Comparison of ENCODE assay signal across 13 cellular contexts in genomic region chr20:11686195-11686594, GRCh38.
A peak's percentile ranks its signal among the peaks of the same experiment; 100 is the strongest.
DNase-seq lines count a peak whose midpoint lies in the region; ATAC-seq and TF ChIP-seq lines count a peak whose summit lies in the region.
"Had no signal": no experiment of that assay in that cellular context is flagged by ENCODE, and none has a peak within 500 bp of the region (broad histone marks: within the 10 kb centered on the region; RNA-seq: fewer than 3 reads in every experiment).

No MANE protein-coding gene starts in this region.

- H3K4me3 ChIP-seq in HUES64 (ENCODE audit: low read length) (peak overlapping the region; percentile 60), dorsolateral prefrontal cortex (peak overlapping the region in 27 of 59 donors; percentile 46 to 75 (median 64)), MG63 (no peak overlapping the region)
- H3K4me3 ChIP-seq: PC-9 had no signal

- H3K36me3 Mint-ChIP-seq in Calu3 (ENCODE audit: insufficient read depth, unreplicated experiment) (peaks cover 5% of the 10 kb centered on the region), nephron progenitor cell (ENCODE audit: low read depth) (no peaks in the 10 kb centered on the region)
- no peaks in the 10 kb centered on the region for H3K36me3 Mint-ChIP-seq in natural killer cell treated with Interleukin-12 subunit alpha and Interleukin-12 subunit beta and Interleukin-15 and Interleukin-18, amount 100 ng/mL, for 72 hours
- H3K36me3 Mint-ChIP-seq: CD8-positive, alpha-beta T cell had no signal

- intact Hi-C loops in Calu3 (cut with micrococcal nuclease; ENCODE audit: unreplicated experiment), result loop anchor here (5.0 kb wide), 1 partner anchor 206 kb away; no protein-coding TSS in a partner anchor
- intact Hi-C loops in dorsolateral prefrontal cortex (cut with DNase I), result no loop called here

- H3K9ac ChIP-seq in HUES64 (ENCODE audit: low read depth, low read length), result no peak overlapping the region

- 45% methylated on average over 4 of the region's 4 CpGs for WGBS in HUES64

- H3K9me3 ChIP-seq in HUES64 (ENCODE audit: insufficient read depth, low read depth, low read length) (no peaks in the 10 kb centered on the region), MG63 (no peaks in the 10 kb centered on the region)

- no peak for DNase-seq in Calu3
- DNase-seq in dorsolateral prefrontal cortex, result no peak
- no peak for DNase-seq in nephron progenitor cell
- DNase-seq in natural killer cell treated with Interleukin-12 subunit alpha and Interleukin-12 subunit beta and Interleukin-15 and Interleukin-18, amount 100 ng/mL, for 72 hours (ENCODE audit: low spot score), result no peak
- DNase-seq in erythroblast (lab: John Stamatoyannopoulos, UW), result no peak
- DNase-seq in MG63, result no peak
- DNase-seq: CD8-positive, alpha-beta T cell; NCI-H146; NCI-H345; PC-9 had no signal

- peak overlapping the region; percentile 69 for H3K4me3 Mint-ChIP-seq in Calu3 (ENCODE audit: low read depth, unreplicated experiment)
- H3K4me3 Mint-ChIP-seq in nephron progenitor cell, result peak overlapping the region; percentile 75
- H3K4me3 Mint-ChIP-seq in natural killer cell treated with Interleukin-12 subunit alpha and Interleukin-12 subunit beta and Interleukin-15 and Interleukin-18, amount 100 ng/mL, for 72 hours, result no peak overlapping the region
- H3K4me3 Mint-ChIP-seq: B cell; CD8-positive, alpha-beta T cell had no signal

- H3K9me3 Mint-ChIP-seq in Calu3 (ENCODE audit: low read depth, unreplicated experiment) (no peaks in the 10 kb centered on the region), nephron progenitor cell (peaks cover 10% of the 10 kb centered on the region)
- H3K9me3 Mint-ChIP-seq in natural killer cell treated with Interleukin-12 subunit alpha and Interleukin-12 subunit beta and Interleukin-15 and Interleukin-18, amount 100 ng/mL, for 72 hours, result peaks cover 7% of the 10 kb centered on the region

- CTCF ChIA-PET in Calu3 (lab: Charles Lee), result interaction anchor here (0.6 kb wide), 1 partner anchor 68 kb away, joined by 3 read pairs; no protein-coding TSS in a partner anchor

- peak overlapping the region; percentile 81 for H3K27ac Mint-ChIP-seq in Calu3 (ENCODE audit: unreplicated experiment)
- H3K27ac Mint-ChIP-seq in nephron progenitor cell, result peak overlapping the region; percentile 59
- no peak overlapping the region for H3K27ac Mint-ChIP-seq in natural killer cell treated with Interleukin-12 subunit alpha and Interleukin-12 subunit beta and Interleukin-15 and Interleukin-18, amount 100 ng/mL, for 72 hours
- H3K27ac Mint-ChIP-seq: B cell; CD8-positive, alpha-beta T cell had no signal

- BruUV-seq in Calu3 (replicated peaks; lab: Mats Ljungman, UMichigan), result no TSS peak

- H3K4me1 Mint-ChIP-seq in Calu3 (ENCODE audit: low read depth, unreplicated experiment), result peaks cover 26% of the 10 kb centered on the region
- peaks cover 50% of the 10 kb centered on the region for H3K4me1 Mint-ChIP-seq in nephron progenitor cell
- H3K4me1 Mint-ChIP-seq in natural killer cell treated with Interleukin-12 subunit alpha and Interleukin-12 subunit beta and Interleukin-15 and Interleukin-18, amount 100 ng/mL, for 72 hours (ENCODE audit: low read depth in 2 of 2), result no peaks in the 10 kb centered on the region
- H3K4me1 Mint-ChIP-seq: B cell had no signal

- H3K4me1 ChIP-seq in HUES64 (ENCODE audit: insufficient read depth, low read length), result peaks cover 10% of the 10 kb centered on the region

- peaks cover 33% of the 10 kb centered on the region for H3K27me3 ChIP-seq in HUES64 (ENCODE audit: insufficient read depth, low read length)
- H3K27me3 ChIP-seq in dorsolateral prefrontal cortex, result no peaks in the 10 kb centered on the region
- no peaks in the 10 kb centered on the region for H3K27me3 ChIP-seq in MG63

- H3K36me3 ChIP-seq in HUES64 (ENCODE audit: insufficient read depth, low read length), result no peaks in the 10 kb centered on the region
- H3K36me3 ChIP-seq in MG63, result no peaks in the 10 kb centered on the region

- no peaks in the 10 kb centered on the region for H3K27me3 Mint-ChIP-seq in Calu3 (ENCODE audit: unreplicated experiment)
- H3K27me3 Mint-ChIP-seq in nephron progenitor cell (ENCODE audit: low read depth, poor library complexity), result peaks cover 6% of the 10 kb centered on the region
- H3K27me3 Mint-ChIP-seq in natural killer cell treated with Interleukin-12 subunit alpha and Interleukin-12 subunit beta and Interleukin-15 and Interleukin-18, amount 100 ng/mL, for 72 hours, result no peaks in the 10 kb centered on the region
- H3K27me3 Mint-ChIP-seq: B cell had no signal

- H3K27ac ChIP-seq in HUES64 (ENCODE audit: low read depth, low read length), result no peak overlapping the region
- H3K27ac ChIP-seq in dorsolateral prefrontal cortex, result peak overlapping the region in 30 of 59 donors; percentile 5 to 87 (median 64)
- H3K27ac ChIP-seq: PC-9 had no signal

- ATAC-seq in HG03108 (IDR thresholded peaks at IDR 0.05; ENCODE audit: unreplicated experiment), result no peak
- no peak for ATAC-seq in natural killer cell treated with Interleukin-12 subunit alpha and Interleukin-12 subunit beta and Interleukin-15 and Interleukin-18, amount 100 ng/mL, for 72 hours
- ATAC-seq: CD8-positive, alpha-beta T cell had no signal

- TF ChIP-seq CTCF in Calu3 (IDR thresholded peaks at IDR 0.05; ENCODE audit: unreplicated experiment) (no peak), dorsolateral prefrontal cortex (IDR thresholded peaks at IDR 0.05 in 54 of 56, conservative IDR thresholded peaks at IDR 0.05 in 2 of 56; ENCODE audit: low read depth in 1 of 56, partially characterized antibody in 56 of 56) (no peak), nephron progenitor cell (IDR thresholded peaks at IDR 0.05) (no peak)

- TF ChIP-seq POLR2A in erythroblast (IDR thresholded peaks at IDR 0.05; ENCODE audit: low read length), result no peak

Comparison
In these comparisons a context has a peak if more than half of its experiments do, and no peak if none do; other contexts are left out.
1. H3K27ac Mint-ChIP-seq: peak in Calu3 (single experiment) and nephron progenitor cell (single experiment); none in natural killer cell treated with Interleukin-12 subunit alpha and Interleukin-12 subunit beta and Interleukin-15 and Interleukin-18, amount 100 ng/mL, for 72 hours (0 of 2).